ENCODE assay signal across 11 cellular contexts in the genomic region with DNA sequence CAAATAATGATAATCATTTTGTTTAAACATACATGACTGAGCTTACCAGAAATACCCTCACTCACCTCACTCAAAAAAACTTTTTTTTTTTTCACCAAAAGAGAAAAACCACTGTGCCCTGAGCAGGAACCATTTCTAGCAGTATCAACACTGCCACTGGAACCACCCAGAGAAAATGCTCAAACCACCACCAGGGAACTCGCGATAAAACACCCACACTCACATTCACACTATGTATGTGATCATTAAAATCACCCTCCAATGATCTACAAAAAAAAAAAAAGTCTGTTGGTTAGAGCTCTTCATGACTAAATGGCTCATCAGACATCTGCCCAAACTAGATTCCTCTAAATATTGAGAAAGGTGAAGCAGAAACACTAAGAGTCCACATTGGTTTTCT.
"Had no signal": no experiment of that assay in that cellular context is flagged by ENCODE, and none has a peak within 500 bp of the region (broad histone marks: within the 10 kb centered on the region; RNA-seq: fewer than 3 reads in every experiment).

No MANE protein-coding gene starts in this region.

- ATAC-seq: activated CD8-positive, alpha-beta memory T cell treated with anti-CD3 and anti-CD28 coated beads, Interleukin-2, amount 10 ng/mL, durations not matched to agents 7 days and 5 days; gastroesophageal sphincter; heart left ventricle; Right ventricle myocardium inferior had no signal

- H3K27ac Mint-ChIP-seq: activated CD8-positive, alpha-beta memory T cell treated with anti-CD3 and anti-CD28 coated beads, Interleukin-2, amount 10 ng/mL, durations not matched to agents 7 days and 5 days; neural progenitor cell had no signal

- DNase-seq: activated CD4-positive, CD25-positive, alpha-beta regulatory T cell; activated CD8-positive, alpha-beta memory T cell treated with anti-CD3 and anti-CD28 coated beads, Interleukin-2, amount 10 ng/mL, durations not matched to agents 7 days and 5 days; effector CD8-positive, alpha-beta T cell; heart left ventricle; left ventricle myocardium inferior; mammary epithelial cell; SW 1271; uterus had no signal

- H3K4me1 Mint-ChIP-seq: neural progenitor cell had no signal

- H3K4me3 Mint-ChIP-seq: activated CD8-positive, alpha-beta memory T cell treated with anti-CD3 and anti-CD28 coated beads, Interleukin-2, amount 10 ng/mL, durations not matched to agents 7 days and 5 days; neural progenitor cell had no signal
